In the genomic region with DNA sequence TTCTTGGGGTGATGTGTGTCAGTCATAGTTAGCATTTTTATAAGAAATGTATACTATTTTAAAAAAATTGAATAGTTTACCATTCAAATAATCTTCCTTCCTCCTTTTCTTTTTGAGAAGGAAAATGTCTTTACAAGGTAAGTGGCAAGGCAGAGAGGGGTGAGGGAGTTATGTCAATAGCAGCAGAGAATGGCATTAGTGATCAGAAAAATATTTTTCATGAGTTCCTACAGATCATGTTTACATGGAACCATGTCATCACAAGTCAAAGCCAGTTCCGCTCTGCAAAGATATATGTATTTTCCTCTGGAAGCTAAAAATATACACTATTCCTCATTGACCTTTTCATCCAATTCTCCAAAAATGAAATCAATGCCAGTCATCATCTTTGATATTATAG, we compare ENCODE assay signal across 22 cellular contexts.
"Had no signal": no experiment of that assay in that cellular context is flagged by ENCODE, and none has a peak within 500 bp of the region (broad histone marks: within the 10 kb centered on the region; RNA-seq: fewer than 3 reads in every experiment).

No MANE protein-coding gene starts in this region.

- H3K4me1 ChIP-seq: esophagus muscularis mucosa, lower lobe of right lung, psoas muscle, right lobe of liver, upper lobe of left lung had no signal

- H3K27ac ChIP-seq: dorsolateral prefrontal cortex, esophagus muscularis mucosa, lower lobe of right lung, ovary, psoas muscle, right lobe of liver, thoracic aorta, tibial nerve, upper lobe of left lung had no signal

- H3K4me3 ChIP-seq: dorsolateral prefrontal cortex, esophagus muscularis mucosa, lower lobe of right lung, ovary, psoas muscle, right lobe of liver, thoracic aorta, tibial nerve, upper lobe of left lung had no signal

- ATAC-seq: left ventricle myocardium superior; lower lobe of right lung; naive thymus-derived CD8-positive, alpha-beta T cell; psoas muscle; right lobe of liver; stimulated activated naive B cell treated with anti-CD40 and anti-IgM and Interleukin-4, amounts not matched to agents 10 μg/mL and 1 μg/mL and 100 μg/mL, for 72 hours had no signal

- H3K27me3 ChIP-seq: dorsolateral prefrontal cortex, esophagus muscularis mucosa, ovary, right lobe of liver, tibial nerve, upper lobe of left lung had no signal

- H3K9me3 ChIP-seq: esophagus muscularis mucosa, lower lobe of right lung, ovary, psoas muscle, right lobe of liver, thoracic aorta, upper lobe of left lung had no signal

- H3K36me3 ChIP-seq: lower lobe of right lung, ovary, right lobe of liver, thoracic aorta, upper lobe of left lung had no signal

- DNase-seq: dorsolateral prefrontal cortex; effector CD4-positive, alpha-beta T cell; hypothalamus; immature natural killer cell; islet precursor cell; left ventricle myocardium superior; lower lobe of right lung; naive thymus-derived CD8-positive, alpha-beta T cell; occipital lobe; ovary; posterior cingulate gyrus; psoas muscle; retina; right lobe of liver; small intestine; stimulated activated CD4-positive, alpha-beta T cell treated with anti-CD3 and anti-CD28 coated beads, Interleukin-15, amount 100 ng/mL, for 24 hours; stimulated activated CD4-positive, alpha-beta T cell treated with anti-CD3 and anti-CD28 coated beads, Interleukin-2, amount 100 ng/mL, for 48 hours; stimulated activated naive B cell treated with anti-CD40 and anti-IgM and Interleukin-4, amounts not matched to agents 10 μg/mL and 1 μg/mL and 100 μg/mL, for 72 hours; upper lobe of left lung had no signal
